In genomic region chr12:123085730-123086487, GRCh38 we compare ENCODE assay signal across 9 cellular contexts.
DNase-seq lines count a peak whose midpoint lies in the region; ATAC-seq and TF ChIP-seq lines count a peak whose summit lies in the region.
"Had no signal": no experiment of that assay in that cellular context is flagged by ENCODE, and none has a peak within 500 bp of the region (broad histone marks: within the 10 kb centered on the region; RNA-seq: fewer than 3 reads in every experiment).

No MANE protein-coding gene starts in this region.

- TF ChIP-seq RAD21 in IMR-90 (IDR thresholded peaks at IDR 0.05; ENCODE audit: low read length) = no peak

- no peak for ATAC-seq in CD4-positive, alpha-beta T cell (ENCODE audit: poor library complexity)
- ATAC-seq in IMR-90 (ENCODE audit: low read depth) = 0 out of 2 replicates have a peak, but pooled peaks have one; percentile 12
- peak; percentile 32 for ATAC-seq in activated B cell treated with CpG ODN at 0.5 μM for 24 hours (ENCODE audit: low read depth)
- ATAC-seq in right lobe of liver = peak; percentile 63 to 67 (median 64)
- ATAC-seq in GM19035 (IDR thresholded peaks at IDR 0.05; ENCODE audit: unreplicated experiment) = no peak
- ATAC-seq in GM21717 (IDR thresholded peaks at IDR 0.05; ENCODE audit: unreplicated experiment) = no peak

- H3K27ac Mint-ChIP-seq in CD4-positive, alpha-beta T cell = peak overlapping the region; percentile 6
- no peak overlapping the region for H3K27ac Mint-ChIP-seq in activated B cell treated with CpG ODN at 0.5 μM for 24 hours

- H4K5ac ChIP-seq in IMR-90 (ENCODE audit: low read depth, low read length) = no peak overlapping the region

- TF ChIP-seq POLR2A in IMR-90 (IDR thresholded peaks at IDR 0.05; ENCODE audit: low read depth, low read length) (no peak), right lobe of liver (IDR thresholded peaks at IDR 0.05) (no peak)

- POLR2A ChIA-PET in CD4-positive, alpha-beta T cell (lab: Charles Lee) = no interaction called here
- POLR2A ChIA-PET in IMR-90 (lab: Charles Lee; ENCODE audit: unreplicated experiment) = no interaction called here
- POLR2A ChIA-PET in activated B cell treated with CpG ODN at 0.5 μM for 24 hours (lab: Charles Lee) = no interaction called here

- in situ Hi-C loops in IMR-90 (cut with MboI; ENCODE audit: low sequenced_read_pairs) = no loop called here

- H3K4me2 ChIP-seq in IMR-90 (ENCODE audit: low read depth, low read length) = no peak overlapping the region

- no peak overlapping the region for H3K4ac ChIP-seq in IMR-90 (ENCODE audit: low read depth, low read length)

- no peak overlapping the region for H3K56ac ChIP-seq in IMR-90 (ENCODE audit: extremely low read depth, insufficient read depth, low read length)

- H2BK5ac ChIP-seq in IMR-90 (ENCODE audit: low read depth, low read length, poor library complexity, severe bottlenecking) = no peak overlapping the region

- H3K14ac ChIP-seq in IMR-90 (replicated peaks; ENCODE audit: low read depth, low read length) = no peak overlapping the region

- no TSS peak for BruUV-seq in IMR-90 (replicated peaks; lab: Mats Ljungman, UMichigan)

- H3K23ac ChIP-seq in IMR-90 (ENCODE audit: low read depth, low read length) = no peak overlapping the region

- H3K27me3 Mint-ChIP-seq in CD4-positive, alpha-beta T cell = no peaks in the 10 kb centered on the region
- H3K27me3 Mint-ChIP-seq in activated B cell treated with CpG ODN at 0.5 μM for 24 hours = no peaks in the 10 kb centered on the region
- H3K27me3 Mint-ChIP-seq: naive thymus-derived CD8-positive, alpha-beta T cell had no signal

- H2BK15ac ChIP-seq in IMR-90 (ENCODE audit: low read depth, low read length) = no peak overlapping the region; the same call in 2 of the 3 replicates

- H4K8ac ChIP-seq in IMR-90 (ENCODE audit: low read depth in 2 of 2, low read length in 2 of 2) = no peak overlapping the region

- H2BK20ac ChIP-seq in IMR-90 (ENCODE audit: low read depth, low read length) = no peak overlapping the region

- H3K18ac ChIP-seq in IMR-90 (ENCODE audit: low read depth, low read length) = no peak overlapping the region

- H3K36me3 Mint-ChIP-seq in CD4-positive, alpha-beta T cell (ENCODE audit: low read depth) = no peaks in the 10 kb centered on the region
- no peaks in the 10 kb centered on the region for H3K36me3 Mint-ChIP-seq in activated B cell treated with CpG ODN at 0.5 μM for 24 hours (ENCODE audit: low read depth)

- H4K20me1 ChIP-seq in IMR-90 (ENCODE audit: insufficient read depth, low read length) = peaks cover 27% of the 10 kb centered on the region

- H2AK5ac ChIP-seq in IMR-90 (ENCODE audit: low read depth, low read length) = peak overlapping the region; percentile 34; the same call in 1 of the 2 replicates

- no peak overlapping the region for H3K27ac ChIP-seq in CD4-positive, alpha-beta T cell (ENCODE audit: low read depth, low read length)
- H3K27ac ChIP-seq in IMR-90 (ENCODE audit: insufficient read depth, low read length) = no peak overlapping the region
- no peak overlapping the region for H3K27ac ChIP-seq in right lobe of liver
- no peak overlapping the region for H3K27ac ChIP-seq in tibial artery

- H3K4me3 Mint-ChIP-seq in CD4-positive, alpha-beta T cell = no peak overlapping the region
- no peak overlapping the region for H3K4me3 Mint-ChIP-seq in activated B cell treated with CpG ODN at 0.5 μM for 24 hours
- H3K4me3 Mint-ChIP-seq: naive thymus-derived CD8-positive, alpha-beta T cell had no signal

- H3K4me1 ChIP-seq in IMR-90 (ENCODE audit: control insufficient read depth, insufficient read depth, low read length) (peaks cover 15% of the 10 kb centered on the region), right lobe of liver (peaks cover 0 to 46% (median 14%) of the 10 kb centered on the region in 4 donors), tibial artery (peaks cover 0 to 12% (median 3%) of the 10 kb centered on the region in 4 donors)

- H3K4me1 Mint-ChIP-seq in CD4-positive, alpha-beta T cell (ENCODE audit: low read depth) = peaks cover 41% of the 10 kb centered on the region
- H3K4me1 Mint-ChIP-seq in activated B cell treated with CpG ODN at 0.5 μM for 24 hours = peaks cover 73% of the 10 kb centered on the region

- intact Hi-C loops in CD4-positive, alpha-beta T cell (cut with DNase I, micrococcal nuclease) = no loop called here
- intact Hi-C loops in IMR-90 (cut with micrococcal nuclease) = loop anchor here (5.0 kb wide), 1 partner anchor 34 kb away; no protein-coding TSS in a partner anchor
- intact Hi-C loops in activated B cell treated with CpG ODN at 0.5 μM for 24 hours (cut with micrococcal nuclease) = loop anchor here (2.0 to 5.0 kb wide), 4 partner anchors 21 to 65 kb away; partner anchors contain the start of gene PITPNM2
- intact Hi-C loops in right lobe of liver (cut with DNase I) = no loop called here
- intact Hi-C loops in tibial artery (cut with DNase I; ENCODE audit: low total_unique reads) = no loop called here

- H3K9me1 ChIP-seq in IMR-90 (ENCODE audit: insufficient read depth, low read length) = peaks cover 21% of the 10 kb centered on the region

- peaks cover 12 to 31% of the 10 kb centered on the region in 2 experiments; a peak in 3 of 4 replicates for H3K79me1 ChIP-seq in IMR-90 (ENCODE audit: low read depth in 1 of 2, low read length in 2 of 2)

- no peak overlapping the region for H2AK9ac ChIP-seq in IMR-90 (replicated peaks; ENCODE audit: low read depth, low read length, poor library complexity)

- CTCF ChIA-PET in CD4-positive, alpha-beta T cell (lab: Charles Lee) = no interaction called here
- CTCF ChIA-PET in IMR-90 (lab: Yijun Ruan, JAX) (no interaction called here), activated B cell treated with CpG ODN at 0.5 μM for 24 hours (lab: Charles Lee) (no interaction called here)

- H3K9me3 ChIP-seq in CD4-positive, alpha-beta T cell (ENCODE audit: control insufficient read depth, low read length) = no peaks in the 10 kb centered on the region
- peaks cover 6% of the 10 kb centered on the region for H3K9me3 ChIP-seq in IMR-90 (ENCODE audit: control insufficient read depth, insufficient read depth, low read length)
- H3K9me3 ChIP-seq in right lobe of liver = no peaks in the 10 kb centered on the region
- H3K9me3 ChIP-seq in tibial artery = no peaks in the 10 kb centered on the region

- no peaks in the 10 kb centered on the region for H3K9me3 Mint-ChIP-seq in CD4-positive, alpha-beta T cell
- no peaks in the 10 kb centered on the region for H3K9me3 Mint-ChIP-seq in activated B cell treated with CpG ODN at 0.5 μM for 24 hours
- H3K9me3 Mint-ChIP-seq: naive thymus-derived CD8-positive, alpha-beta T cell had no signal

- no peaks in the 10 kb centered on the region for H3K27me3 ChIP-seq in CD4-positive, alpha-beta T cell (ENCODE audit: control insufficient read depth, insufficient read depth, low read length)
- no peaks in the 10 kb centered on the region; the same call in 1 of the 2 replicates for H3K27me3 ChIP-seq in IMR-90 (ENCODE audit: control insufficient read depth, insufficient read depth, low read length)
- H3K27me3 ChIP-seq in right lobe of liver = no peaks in the 10 kb centered on the region
- no peaks in the 10 kb centered on the region for H3K27me3 ChIP-seq in tibial artery

- H3K9ac ChIP-seq in IMR-90 (ENCODE audit: low read depth, low read length) = no peak overlapping the region

- H3K36me3 ChIP-seq in IMR-90 (ENCODE audit: control insufficient read depth, insufficient read depth, low read length) (no peaks in the 10 kb centered on the region; the same call in 1 of the 2 replicates), right lobe of liver (no peaks in the 10 kb centered on the region), tibial artery (no peaks in the 10 kb centered on the region)

- dilution Hi-C loops in IMR-90 (cut with HindIII; ENCODE audit: low sequenced_read_pairs, unreplicated experiment) = no loop called here

- H4K91ac ChIP-seq in IMR-90 (ENCODE audit: insufficient read depth, low read depth, low read length) = no peak overlapping the region

- no peak overlapping the region for H3K4me3 ChIP-seq in IMR-90 (ENCODE audit: insufficient read depth, low read depth, low read length)
- no peak overlapping the region for H3K4me3 ChIP-seq in right lobe of liver
- no peak overlapping the region for H3K4me3 ChIP-seq in tibial artery

- 76% methylated on average over 6 of the region's 10 CpGs; no CpG with 5 or more reads in 1 of the 2 experiments for WGBS in IMR-90 (ENCODE audit: extremely low coverage in 2 of 2, insufficient read length in 1 of 2), 2 experiments
- WGBS in right lobe of liver (ENCODE audit: insufficient coverage, low coverage, low lambda C conversion rate, missing lambda C conversion rate) = 27% methylated on average over 9 of the region's 10 CpGs

- no peak overlapping the region for H2AFZ ChIP-seq in IMR-90 (replicated peaks; ENCODE audit: low read length, poor library complexity)

- no peak for TF ChIP-seq CTCF in CD4-positive, alpha-beta T cell (IDR thresholded peaks at IDR 0.05)
- no peak for TF ChIP-seq CTCF in IMR-90 (conservative IDR thresholded peaks at IDR 0.05; ENCODE audit: low read depth, low read length)
- no peak for TF ChIP-seq CTCF in activated B cell treated with CpG ODN at 0.5 μM for 24 hours (IDR thresholded peaks at IDR 0.05)
- TF ChIP-seq CTCF in right lobe of liver (IDR thresholded peaks at IDR 0.05) = no peak
- no peak for TF ChIP-seq CTCF in tibial artery (IDR thresholded peaks at IDR 0.05)

- H2BK120ac ChIP-seq in IMR-90 (ENCODE audit: low read depth, low read length) = no peak overlapping the region

- no peak for DNase-seq in CD4-positive, alpha-beta T cell
- DNase-seq in IMR-90 = peak; percentile 32
- no peak for DNase-seq in activated B cell treated with CpG ODN at 0.5 μM for 24 hours
- peak in 2 of 3 donors; percentile 67 to 82 for DNase-seq in right lobe of liver
- DNase-seq in NCI-H2081 treated with DMSO at 0.1 percent for 48 hours (lab: John Stamatoyannopoulos, UW) = no peak
- DNase-seq in tibial artery = no peak
- DNase-seq: naive thymus-derived CD8-positive, alpha-beta T cell had no signal

TF ChIP-seq in IMR-90, 13 proteins besides CTCF, POLR2A, EP300 and RAD21 (continues in another document):
- TF ChIP-seq RCOR1 (IDR thresholded peaks at IDR 0.05; ENCODE audit: insufficient replicate concordance, low read length) (no peak), CEBPB (IDR thresholded peaks at IDR 0.05; ENCODE audit: low read depth, low read length) (no peak), MAZ (IDR thresholded peaks at IDR 0.05; ENCODE audit: borderline replicate concordance, low read depth, low read length) (no peak), RFX5 (IDR thresholded peaks at IDR 0.05; ENCODE audit: low read depth, low read length) (no peak), MAFK (IDR thresholded peaks at IDR 0.05; ENCODE audit: low read depth, low read length) (no peak), USF2 (IDR thresholded peaks at IDR 0.05; ENCODE audit: low read depth, low read length) (no peak), FOS (IDR thresholded peaks at IDR 0.05; ENCODE audit: low read depth, low read length) (no peak)

Comparison
In these comparisons a context has a peak if more than half of its experiments do, and no peak if none do; other contexts are left out.
1. ATAC-seq: peak in IMR-90 (single experiment), activated B cell treated with CpG ODN at 0.5 μM for 24 hours (single experiment) and right lobe of liver (4 of 4); none in CD4-positive, alpha-beta T cell (single experiment), GM19035 (single experiment) and GM21717 (single experiment).
2. DNase-seq: peak in IMR-90 (single experiment) and right lobe of liver (2 of 3); none in CD4-positive, alpha-beta T cell (0 of 10), activated B cell treated with CpG ODN at 0.5 μM for 24 hours (single experiment), NCI-H2081 treated with DMSO at 0.1 percent for 48 hours (single experiment) and tibial artery (0 of 2).
3. intact Hi-C loops: an anchor here in IMR-90 (5.0 kb wide) and activated B cell treated with CpG ODN at 0.5 μM for 24 hours (2.0 to 5.0 kb wide); none called in CD4-positive, alpha-beta T cell, right lobe of liver and tibial artery.